ENCODE assay signal across 10 cellular contexts in the genomic region with DNA sequence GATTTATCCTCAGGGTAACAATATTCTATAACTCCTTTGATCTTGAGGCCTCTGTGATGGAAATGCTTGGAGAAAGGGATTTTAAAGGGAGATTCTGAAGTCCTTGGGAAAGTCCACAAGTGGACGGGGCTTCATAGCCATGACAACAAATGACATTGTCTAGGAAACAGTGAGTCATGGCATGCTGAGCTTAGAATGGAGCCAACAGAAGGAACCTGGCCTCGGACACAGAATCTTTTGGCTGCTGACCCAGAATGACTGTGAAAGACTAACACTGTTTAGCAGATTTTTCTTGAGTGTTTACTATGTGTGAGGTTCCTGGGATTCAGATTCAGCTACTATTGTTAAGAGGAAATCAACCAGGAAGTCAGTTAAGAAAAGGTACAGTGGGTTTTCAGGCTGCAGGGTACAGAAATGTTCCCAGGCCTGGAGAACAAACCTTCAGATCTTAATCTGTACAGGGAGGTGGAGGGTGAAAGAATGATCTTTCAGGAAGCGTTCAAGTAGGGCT. TPM values are rescaled to one million over a fixed set of nuclear protein-coding genes. Genes with fewer than 3 reads are reported as not detected.
DNase-seq lines count a peak whose midpoint lies in the region; ATAC-seq and TF ChIP-seq lines count a peak whose summit lies in the region.
"Had no signal": no experiment of that assay in that cellular context is flagged by ENCODE, and none has a peak within 500 bp of the region (broad histone marks: within the 10 kb centered on the region; RNA-seq: fewer than 3 reads in every experiment).

No MANE protein-coding gene starts in this region.

- DNase-seq in AG08395 (ENCODE audit: low spot score), result peak; percentile 91
- DNase-seq in NCI-H345 (lab: John Stamatoyannopoulos, UW), result peak; percentile 71
- no peak for DNase-seq in epithelial cell of prostate (ENCODE audit: low read depth, low spot score)
- DNase-seq in mucosa of descending colon, result peak in 1 of 3 donors; percentile 55
- no peak for DNase-seq in T-helper 2 cell treated with Interferon-gamma antibody and Interleukin-4, amounts not matched to agents 5 μg/mL and 100 μg/mL, for 36 hours (ENCODE audit: low spot score)
- no peak for DNase-seq in NCI-H2171 treated with DMSO at 0.1 percent for 48 hours (lab: John Stamatoyannopoulos, UW)
- no peak for DNase-seq in UCSD-AML1 (lab: John Stamatoyannopoulos, UW; ENCODE audit: unreplicated experiment)

- TF ChIP-seq CTCF in mucosa of descending colon (IDR thresholded peaks at IDR 0.05), result no peak

- peak overlapping the region; percentile 33 for H3K27ac ChIP-seq in epithelial cell of prostate
- H3K27ac ChIP-seq: parathyroid adenoma had no signal

- H3K9me3 ChIP-seq in mucosa of descending colon, result no peaks in the 10 kb centered on the region
- H3K9me3 ChIP-seq: Peyer's patch had no signal

- no peak overlapping the region for H3K27ac Mint-ChIP-seq in T-helper 2 cell treated with Interferon-gamma antibody and Interleukin-4, amounts not matched to agents 5 μg/mL and 100 μg/mL, for 36 hours

- no peaks in the 10 kb centered on the region for H3K27me3 Mint-ChIP-seq in T-helper 2 cell treated with Interferon-gamma antibody and Interleukin-4, amounts not matched to agents 5 μg/mL and 100 μg/mL, for 36 hours (ENCODE audit: low read depth)

- H3K36me3 Mint-ChIP-seq in T-helper 2 cell treated with Interferon-gamma antibody and Interleukin-4, amounts not matched to agents 5 μg/mL and 100 μg/mL, for 36 hours (ENCODE audit: low read depth), result no peaks in the 10 kb centered on the region

- no peak overlapping the region for H3K4me3 Mint-ChIP-seq in T-helper 2 cell treated with Interferon-gamma antibody and Interleukin-4, amounts not matched to agents 5 μg/mL and 100 μg/mL, for 36 hours

- no peaks in the 10 kb centered on the region for H3K36me3 ChIP-seq in mucosa of descending colon (ENCODE audit: low read depth)
- H3K36me3 ChIP-seq: Peyer's patch had no signal

- no peaks in the 10 kb centered on the region for H3K9me3 Mint-ChIP-seq in T-helper 2 cell treated with Interferon-gamma antibody and Interleukin-4, amounts not matched to agents 5 μg/mL and 100 μg/mL, for 36 hours

- H3K4me1 ChIP-seq in mucosa of descending colon (ENCODE audit: low read depth), result peaks cover 9% of the 10 kb centered on the region
- H3K4me1 ChIP-seq: parathyroid adenoma had no signal

- H3K4me3 ChIP-seq in mucosa of descending colon, result no peak overlapping the region
- H3K4me3 ChIP-seq: Peyer's patch had no signal

- ATAC-seq in mucosa of descending colon, result peak; percentile 91
- no peak for ATAC-seq in GM18909 (IDR thresholded peaks at IDR 0.05; ENCODE audit: poor library complexity, unreplicated experiment)

- no peaks in the 10 kb centered on the region for H3K4me1 Mint-ChIP-seq in T-helper 2 cell treated with Interferon-gamma antibody and Interleukin-4, amounts not matched to agents 5 μg/mL and 100 μg/mL, for 36 hours (ENCODE audit: low read depth)

- intact Hi-C loops in mucosa of descending colon (cut with DNase I, micrococcal nuclease), result no loop called here

RNA-seq across cellular contexts. Expression of a gene that starts 18.1 kb away (rescaled TPM):
- 10 to 100 TPM in 1 of 3 donors, 1 to 10 TPM in 2; 3.2 to 30.7 (median 7.8) TPM for total RNA-seq in mucosa of descending colon

RNA-seq across cellular contexts. Expression of a gene that starts 40.8 kb away (rescaled TPM):
- 10 to 100 TPM; 10.7 to 12.9 (median 11.6) TPM for total RNA-seq in mucosa of descending colon

Comparison
In these comparisons a context has a peak if more than half of its experiments do, and no peak if none do; other contexts are left out.
1. DNase-seq: peak in AG08395 (single experiment) and NCI-H345 (single experiment); none in epithelial cell of prostate (single experiment), T-helper 2 cell treated with Interferon-gamma antibody and Interleukin-4, amounts not matched to agents 5 μg/mL and 100 μg/mL, for 36 hours (single experiment), NCI-H2171 treated with DMSO at 0.1 percent for 48 hours (single experiment) and UCSD-AML1 (single experiment).